ENCODE assay signal across 11 cellular contexts in genomic region chr3:169575381-169575780, GRCh38.
DNase-seq lines count a peak whose midpoint lies in the region; ATAC-seq, FAIRE-seq and TF ChIP-seq lines count a peak whose summit lies in the region.
"Had no signal": no experiment of that assay in that cellular context is flagged by ENCODE, and none has a peak within 500 bp of the region (broad histone marks: within the 10 kb centered on the region; RNA-seq: fewer than 3 reads in every experiment).

No MANE protein-coding gene starts in this region.

- no peak overlapping the region for H3K4me2 ChIP-seq in H1 (ENCODE audit: insufficient read depth in 1 of 2, low read depth in 2 of 2, low read length in 2 of 2)

- peak overlapping the region; percentile 91 for H2AFZ ChIP-seq in H1 (ENCODE audit: low read length)

- H3K4me1 ChIP-seq in H1 (replicated peaks in 1 of 4; ENCODE audit: control insufficient read depth in 3 of 4, insufficient read depth in 4 of 4, low read length in 3 of 4): peaks cover 0 to 8% (median 3%) of the 10 kb centered on the region in 4 experiments; a peak in 5 of 7 replicates

- TF ChIP-seq POLR2A in H1 (IDR thresholded peaks at IDR 0.05; ENCODE audit: control extremely low read depth in 1 of 2, low read depth in 2 of 2, low read length in 2 of 2): no peak

- H3K9me3 ChIP-seq in H1 (ENCODE audit: insufficient read depth in 2 of 2, low read depth in 1 of 2, low read length in 1 of 2): no peaks in the 10 kb centered on the region

- H3K23ac ChIP-seq in H1 (ENCODE audit: insufficient read length): no peak overlapping the region

- no peak overlapping the region for H3K14ac ChIP-seq in H1 (ENCODE audit: insufficient read length)

- H3K79me1 ChIP-seq in H1 (ENCODE audit: low read depth, low read length): no peaks in the 10 kb centered on the region

- no peak overlapping the region for H4K91ac ChIP-seq in H1 (replicated peaks; ENCODE audit: insufficient read length, low read length)

- TF ChIP-seq EP300 in H1 (IDR thresholded peaks at IDR 0.05; ENCODE audit: borderline replicate concordance in 1 of 2, low read depth in 2 of 2, low read length in 2 of 2): no peak

- no peak overlapping the region for H2BK20ac ChIP-seq in H1 (ENCODE audit: low read length)

- TF ChIP-seq CTCF in H1 (IDR thresholded peaks at IDR 0.05; ENCODE audit: control extremely low read depth in 1 of 3, insufficient read depth in 1 of 3, low read depth in 1 of 3, low read length in 3 of 3): no peak

- no peak overlapping the region for H2BK12ac ChIP-seq in H1 (ENCODE audit: low read depth, low read length)

- POLR2A ChIA-PET in H1 (lab: Charles Lee; ENCODE audit: partially characterized antibody): no interaction called here

- CTCF ChIA-PET in H1 (lab: Charles Lee; ENCODE audit: partially characterized antibody): no interaction called here

- no peak overlapping the region for H3K56ac ChIP-seq in H1 (replicated peaks; ENCODE audit: insufficient read length, low read depth, low read length)

- H4K8ac ChIP-seq in H1 (ENCODE audit: extremely low read depth, insufficient read depth, low read length): no peak overlapping the region

- H3K27ac ChIP-seq in H1 (ENCODE audit: low read depth, low read length): no peak overlapping the region
- H3K27ac ChIP-seq: WERI-Rb-1 had no signal

- no peaks in the 10 kb centered on the region for H4K20me1 ChIP-seq in H1 (replicated peaks in 1 of 2; ENCODE audit: control insufficient read depth in 1 of 2, insufficient read depth in 2 of 2, low read length in 2 of 2)

- no peaks in the 10 kb centered on the region for H3K79me2 ChIP-seq in H1 (ENCODE audit: control insufficient read depth in 1 of 2, insufficient read depth in 2 of 2, low read length in 2 of 2)

- H3K36me3 ChIP-seq in H1 (ENCODE audit: control insufficient read depth in 2 of 4, insufficient read depth in 4 of 4, low read length in 3 of 4): no peaks in the 10 kb centered on the region
- H3K36me3 ChIP-seq: WERI-Rb-1 had no signal

- H3K4me3 ChIP-seq in H1 (ENCODE audit: extremely low read depth in 1 of 4, insufficient read depth in 2 of 4, low read depth in 3 of 4, low read length in 4 of 4): no peak overlapping the region

- H2BK5ac ChIP-seq in H1 (ENCODE audit: low read depth, low read length): no peak overlapping the region

- no peak for FAIRE-seq in H1 (lab: Jason Lieb, UNC)

- H3K4ac ChIP-seq in H1 (replicated peaks; ENCODE audit: insufficient read length, low read depth, low read length): no peak overlapping the region

- no peak overlapping the region for H2AK5ac ChIP-seq in H1 (ENCODE audit: low read depth, low read length)

- H3K9ac ChIP-seq in H1 (replicated peaks in 1 of 4; ENCODE audit: extremely low read depth in 1 of 4, low read depth in 3 of 4, low read length in 3 of 4): no peak overlapping the region

- no peaks in the 10 kb centered on the region for H3K27me3 ChIP-seq in H1 (replicated peaks in 1 of 4; ENCODE audit: control insufficient read depth in 3 of 4, extremely low read depth in 1 of 4, insufficient read depth in 3 of 4, low read length in 3 of 4)

- H3K23me2 ChIP-seq in H1 (ENCODE audit: low read depth, low read length): no peaks in the 10 kb centered on the region

- H2BK120ac ChIP-seq in H1 (replicated peaks; ENCODE audit: low read depth, low read length): no peak overlapping the region

- H4K5ac ChIP-seq in H1 (ENCODE audit: insufficient read length, low read depth, low read length): no peak overlapping the region

- no peak overlapping the region for H3K18ac ChIP-seq in H1 (ENCODE audit: extremely low read depth, low read length)

- ATAC-seq in GM18498 (IDR thresholded peaks at IDR 0.05; ENCODE audit: unreplicated experiment) (no peak), GM21423 (IDR thresholded peaks at IDR 0.05; ENCODE audit: unreplicated experiment) (no peak)
- ATAC-seq: naive thymus-derived CD8-positive, alpha-beta T cell had no signal

- DNase-seq in D341Med (ENCODE audit: low spot score): peak; percentile 29
- peak; percentile 63 for DNase-seq in NCI-H226
- DNase-seq in H1 (ENCODE audit: low read depth in 1 of 2, low spot score in 2 of 2): no peak
- DNase-seq in non-pigmented ciliary epithelial cell (ENCODE audit: low read depth): peak; percentile 13
- no peak for DNase-seq in foreskin melanocyte
- no peak for DNase-seq in NCI-H446 (lab: John Stamatoyannopoulos, UW)
- DNase-seq: naive thymus-derived CD8-positive, alpha-beta T cell; NCI-H2107; WERI-Rb-1 had no signal

- WGBS in H1 (ENCODE audit: extremely low coverage in 1 of 2, insufficient coverage in 1 of 2, insufficient read length in 1 of 2, insufficient replicate concordance in 2 of 2, low coverage in 1 of 2, low lambda C conversion rate in 2 of 2, missing lambda C conversion rate in 1 of 2), 2 experiments: 73% methylated on average over 7 of the region's 7 CpGs; no CpG with 5 or more reads in 1 of the 2 experiments

- TF ChIP-seq RAD21 in H1 (IDR thresholded peaks at IDR 0.05 in 1 of 2, conservative IDR thresholded peaks at IDR 0.05 in 1 of 2; ENCODE audit: low read depth in 2 of 2, low read length in 2 of 2): no peak

- no peak overlapping the region for H2BK15ac ChIP-seq in H1 (ENCODE audit: low read length)

TF ChIP-seq in H1, 55 proteins besides CTCF, POLR2A, EP300 and RAD21:
- no peak for TF ChIP-seq RFX5 (IDR thresholded peaks at IDR 0.05; ENCODE audit: borderline replicate concordance, low read depth, low read length)
- TF ChIP-seq CHD1 (IDR thresholded peaks at IDR 0.05; ENCODE audit: low read depth, low read length): no peak
- TF ChIP-seq SP4 (IDR thresholded peaks at IDR 0.05; ENCODE audit: low read length): no peak
TF ChIP-seq in H1: peak in this region for 0.

Comparison
In these comparisons a context has a peak if more than half of its experiments do, and no peak if none do; other contexts are left out.
1. DNase-seq: peak in D341Med (single experiment), NCI-H226 (single experiment) and non-pigmented ciliary epithelial cell (single experiment); none in H1 (0 of 2), foreskin melanocyte (single experiment) and NCI-H446 (0 of 2).